ENCODE assay signal across 6 cellular contexts in genomic region chr1:108432002-108432401, GRCh38. TPM values are rescaled to one million over a fixed set of nuclear protein-coding genes. Genes with fewer than 3 reads are reported as not detected.
"Had no signal": no experiment of that assay in that cellular context is flagged by ENCODE, and none has a peak within 500 bp of the region (broad histone marks: within the 10 kb centered on the region; RNA-seq: fewer than 3 reads in every experiment).

No MANE protein-coding gene starts in this region.

RNA-seq across cellular contexts. Expression of gene NBPF6, which starts 18.1 kb away (rescaled TPM):
- total RNA-seq: OCI-LY7, Right ventricle myocardium inferior, Right ventricle myocardium superior, SJSA1, SK-MEL-5 had no signal
- polyA plus RNA-seq: SK-N-SH had no signal
